Comparison of ENCODE assay signal across 18 cellular contexts in the genomic region with DNA sequence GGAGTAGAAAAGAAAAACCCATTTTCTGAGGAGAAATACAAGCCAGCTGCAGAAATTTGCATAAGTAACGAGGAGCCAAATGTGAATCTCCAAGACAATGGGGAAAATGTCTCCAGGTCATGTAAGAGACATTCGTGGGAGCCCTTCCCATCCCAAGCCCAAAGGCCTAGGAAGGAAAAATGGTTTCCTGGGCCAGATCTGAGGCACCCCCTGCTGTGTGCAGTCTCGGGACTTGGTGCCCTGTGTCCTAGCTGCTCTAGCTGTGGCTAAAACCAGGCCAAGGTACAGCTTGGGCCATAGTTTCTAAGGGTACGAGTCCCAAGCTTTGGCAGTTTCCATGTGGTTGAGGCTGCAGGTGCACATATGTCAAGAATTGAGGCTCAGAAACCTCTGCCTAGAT.
DNase-seq lines count a peak whose midpoint lies in the region; ATAC-seq and TF ChIP-seq lines count a peak whose summit lies in the region.
"Had no signal": no experiment of that assay in that cellular context is flagged by ENCODE, and none has a peak within 500 bp of the region (broad histone marks: within the 10 kb centered on the region; RNA-seq: fewer than 3 reads in every experiment).

No MANE protein-coding gene starts in this region.

- H3K9me3 Mint-ChIP-seq in endodermal cell, result peaks cover 14% of the 10 kb centered on the region

- H3K9ac ChIP-seq in endodermal cell (ENCODE audit: extremely low read depth, low read length, poor library complexity, severe bottlenecking), result no peak overlapping the region
- H3K9ac ChIP-seq: BLaER1 had no signal

- WGBS in right cardiac atrium, result 61% methylated on average over 4 of the region's 4 CpGs
- WGBS in endodermal cell (ENCODE audit: insufficient coverage in 1 of 2, insufficient read length in 1 of 2), 2 experiments, result 87 to 91% methylated on average over 4 of the region's 4 CpGs
- 55 to 78% (median 64%) methylated on average over 4 of the region's 4 CpGs for WGBS in spleen, 5 donors

- H3K27me3 ChIP-seq in right cardiac atrium (ENCODE audit: control insufficient read depth, insufficient read depth), result no peaks in the 10 kb centered on the region
- no peaks in the 10 kb centered on the region for H3K27me3 ChIP-seq in endodermal cell (ENCODE audit: control insufficient read depth, insufficient read depth, low read length, poor library complexity, severe bottlenecking)
- no peaks in the 10 kb centered on the region for H3K27me3 ChIP-seq in spleen (replicated peaks in 1 of 7)
- H3K27me3 ChIP-seq: BLaER1 had no signal

- H3K9me3 ChIP-seq in right cardiac atrium (ENCODE audit: control insufficient read depth, low read length) (no peaks in the 10 kb centered on the region), endodermal cell (ENCODE audit: control insufficient read depth, low read length) (peaks cover 20% of the 10 kb centered on the region), spleen (peaks cover 0 to 11% (median 3%) of the 10 kb centered on the region in 8 donors)
- H3K9me3 ChIP-seq: BLaER1 had no signal

- intact Hi-C loops in right cardiac atrium (cut with DNase I) (no loop called here), cardiac septum (cut with DNase I) (no loop called here), spleen (cut with DNase I; ENCODE audit: low total_unique reads) (no loop called here)

- H3K36me3 Mint-ChIP-seq in endodermal cell (ENCODE audit: low read depth), result peaks cover 31% of the 10 kb centered on the region
- H3K36me3 Mint-ChIP-seq: CD8-positive, alpha-beta memory T cell had no signal

- H3K4me1 ChIP-seq in right cardiac atrium (ENCODE audit: control insufficient read depth, insufficient read depth, low read length), result no peaks in the 10 kb centered on the region
- H3K4me1 ChIP-seq in endodermal cell (ENCODE audit: control insufficient read depth, insufficient read depth, low read length), result no peaks in the 10 kb centered on the region
- H3K4me1 ChIP-seq in spleen, result no peaks in the 10 kb centered on the region
- H3K4me1 ChIP-seq: BLaER1 had no signal

- no peak overlapping the region for H3K27ac ChIP-seq in right cardiac atrium (ENCODE audit: low read length)
- no peak overlapping the region for H3K27ac ChIP-seq in endodermal cell (ENCODE audit: low read depth, low read length)
- H3K27ac ChIP-seq in spleen, result no peak overlapping the region
- H3K27ac ChIP-seq: 22Rv1, BLaER1, C4-2B had no signal

- no peaks in the 10 kb centered on the region for H3K36me3 ChIP-seq in endodermal cell (ENCODE audit: control insufficient read depth, insufficient read depth, low read length)
- no peaks in the 10 kb centered on the region for H3K36me3 ChIP-seq in spleen
- H3K36me3 ChIP-seq: BLaER1 had no signal

- H3K4me3 ChIP-seq in right cardiac atrium (ENCODE audit: low read length), result no peak overlapping the region
- no peak overlapping the region for H3K4me3 ChIP-seq in endodermal cell (ENCODE audit: low read length)
- H3K4me3 ChIP-seq in spleen, result no peak overlapping the region
- H3K4me3 ChIP-seq: BLaER1 had no signal

- peak in 2 of 3 donors; percentile 15 to 29 for DNase-seq in right cardiac atrium
- DNase-seq in cardiac septum (ENCODE audit: low spot score), result no peak
- DNase-seq in endodermal cell, result peak; percentile 73
- peak; percentile 37 for DNase-seq in spleen
- no peak for DNase-seq in NCI-H2196 (lab: John Stamatoyannopoulos, UW; ENCODE audit: unreplicated experiment)
- no peak for DNase-seq in inferior parietal cortex (ENCODE audit: extremely low spot score)
- DNase-seq: Calu3; CD4-positive, alpha-beta T cell; CD8-positive, alpha-beta memory T cell; COR-L47; DMS53; DMS79 treated with DMSO at 0.1 percent for 48 hours; GOT3; HCEC 1CT had no signal

- TF ChIP-seq POLR2A in spleen (IDR thresholded peaks at IDR 0.05), result no peak

- H3K27me3 Mint-ChIP-seq in endodermal cell (ENCODE audit: insufficient read depth), result no peaks in the 10 kb centered on the region
- H3K27me3 Mint-ChIP-seq: B cell; CD4-positive, alpha-beta T cell; CD8-positive, alpha-beta memory T cell had no signal

- no peak overlapping the region for H3K27ac Mint-ChIP-seq in endodermal cell
- H3K27ac Mint-ChIP-seq: B cell; CD4-positive, alpha-beta T cell; CD8-positive, alpha-beta memory T cell had no signal

- no peak for TF ChIP-seq CTCF in endodermal cell (conservative IDR thresholded peaks at IDR 0.05)
- TF ChIP-seq CTCF in spleen (IDR thresholded peaks at IDR 0.05 in 8 of 11, conservative IDR thresholded peaks at IDR 0.05 in 3 of 11), result no peak

- peak in 1 of 2 donors; percentile 36 for ATAC-seq in right cardiac atrium

- H3K4me3 Mint-ChIP-seq in endodermal cell, result no peak overlapping the region
- H3K4me3 Mint-ChIP-seq: B cell; CD4-positive, alpha-beta T cell; CD8-positive, alpha-beta memory T cell had no signal

- H3K4me1 Mint-ChIP-seq in endodermal cell, result peaks cover 5% of the 10 kb centered on the region
- H3K4me1 Mint-ChIP-seq: B cell; CD8-positive, alpha-beta memory T cell had no signal

Comparison
In these comparisons a context has a peak if more than half of its experiments do, and no peak if none do; other contexts are left out.
1. DNase-seq: peak in right cardiac atrium (2 of 3), endodermal cell (single experiment) and spleen (single experiment); none in cardiac septum (single experiment), NCI-H2196 (single experiment) and inferior parietal cortex (single experiment).